Comparison of ENCODE assay signal across 8 cellular contexts in genomic region chr6:129730477-129731165, GRCh38. TPM values are rescaled to one million over a fixed set of nuclear protein-coding genes. Genes with fewer than 3 reads are reported as not detected.
DNase-seq lines count a peak whose midpoint lies in the region; ATAC-seq, FAIRE-seq and TF ChIP-seq lines count a peak whose summit lies in the region.

No MANE protein-coding gene starts in this region.

- H3K36me3 Mint-ChIP-seq in T-helper 17 cell (ENCODE audit: low read depth): peaks cover 3% of the 10 kb centered on the region

- peak; percentile 47 for FAIRE-seq in small intestine (lab: Jason Lieb, UNC)

- H3K27ac ChIP-seq in small intestine (ENCODE audit: low read depth in 1 of 2, low read length in 1 of 2): no peak overlapping the region

- no peak overlapping the region for H3K4me3 ChIP-seq in AG04449 (ENCODE audit: low read depth, low read length)
- no peak overlapping the region for H3K4me3 ChIP-seq in fibroblast of villous mesenchyme (ENCODE audit: low read depth, low read length)
- H3K4me3 ChIP-seq in small intestine (ENCODE audit: low read depth in 1 of 2, low read length in 2 of 2): no peak overlapping the region

- DNase-seq in AG04449 (ENCODE audit: low read depth, low spot score) (no peak), T-helper 17 cell (no peak), fibroblast of villous mesenchyme (ENCODE audit: low read depth) (peak; percentile 54), small intestine (peak; percentile 61), HuH-7 (ENCODE audit: low spot score) (no peak), cerebellar nuclear complex (lab: John Stamatoyannopoulos, UW) (no peak)

- TF ChIP-seq CTCF in AG04449 (IDR thresholded peaks at IDR 0.05; ENCODE audit: insufficient read depth, low read length, missing control alignments) (peak; percentile 12), GM12874 (IDR thresholded peaks at IDR 0.05; ENCODE audit: insufficient read depth, low read depth, low read length) (peak; percentile 46; the same call in 1 of the 2 replicates), fibroblast of villous mesenchyme (IDR thresholded peaks at IDR 0.05; ENCODE audit: insufficient read depth, low read depth, low read length) (peak; percentile 51)

- H3K9me3 ChIP-seq in T-helper 17 cell (ENCODE audit: control insufficient read depth, low read length, poor library complexity, severe bottlenecking) (no peaks in the 10 kb centered on the region), small intestine (ENCODE audit: control insufficient read depth, low read depth) (no peaks in the 10 kb centered on the region)

- H3K27me3 Mint-ChIP-seq in T-helper 17 cell: no peaks in the 10 kb centered on the region

- WGBS in small intestine, 3 donors: 25 to 40% (median 29%) methylated on average over 8 of the region's 8 CpGs

- ATAC-seq in HG03442 (IDR thresholded peaks at IDR 0.05; ENCODE audit: unreplicated experiment) (peak; percentile 58), T-helper 17 cell (peak; percentile 56)

- no peaks in the 10 kb centered on the region for H3K27me3 ChIP-seq in small intestine (ENCODE audit: control insufficient read depth in 2 of 2, insufficient read depth in 2 of 2, low read length in 2 of 2)

- H3K4me1 Mint-ChIP-seq in T-helper 17 cell: peaks cover 12% of the 10 kb centered on the region

- CTCF ChIA-PET in AG04449 (lab: Yijun Ruan, JAX): interaction anchor here (0.6 to 7.7 kb wide), 14 partner anchors 8 to 232 kb away, joined by 3 to 97 read pairs (median 4); no protein-coding TSS in a partner anchor

- H3K27ac Mint-ChIP-seq in T-helper 17 cell: peak overlapping the region; percentile 14

- no peaks in the 10 kb centered on the region for H3K4me1 ChIP-seq in small intestine (ENCODE audit: control insufficient read depth in 2 of 2, insufficient read depth in 1 of 2, low read depth in 1 of 2, low read length in 1 of 2)

- no peaks in the 10 kb centered on the region for H3K36me3 ChIP-seq in small intestine (ENCODE audit: control insufficient read depth in 2 of 2, insufficient read depth in 2 of 2, low read length in 2 of 2)

- POLR2A ChIA-PET in AG04449 (lab: Yijun Ruan, JAX): no interaction called here

- H3K4me3 Mint-ChIP-seq in T-helper 17 cell: no peak overlapping the region

RNA-seq across cellular contexts. Expression of gene ARHGAP18, which starts 20.6 kb away (rescaled TPM):
- total RNA-seq in T-helper 17 cell: 10 to 100 TPM in 1 of 2 donors, 1 to 10 TPM in 1; 3.7 to 26.7 TPM
- 30.9 and 47.1 TPM in 2 replicates for total RNA-seq in fibroblast of villous mesenchyme
- 10 to 100 TPM; 15.1 to 32.4 (median 26.2) TPM for polyA plus RNA-seq in small intestine

Comparison
In these comparisons a context has a peak if more than half of its experiments do, and no peak if none do; other contexts are left out.
1. DNase-seq: peak in fibroblast of villous mesenchyme (single experiment) and small intestine (single experiment); none in AG04449 (single experiment), T-helper 17 cell (0 of 3), HuH-7 (single experiment) and cerebellar nuclear complex (0 of 2).
2. Peak in every context shown above with its lines, with median percentiles within 50 percentile points of each other: CTCF ChIP-seq.